In the genomic region with DNA sequence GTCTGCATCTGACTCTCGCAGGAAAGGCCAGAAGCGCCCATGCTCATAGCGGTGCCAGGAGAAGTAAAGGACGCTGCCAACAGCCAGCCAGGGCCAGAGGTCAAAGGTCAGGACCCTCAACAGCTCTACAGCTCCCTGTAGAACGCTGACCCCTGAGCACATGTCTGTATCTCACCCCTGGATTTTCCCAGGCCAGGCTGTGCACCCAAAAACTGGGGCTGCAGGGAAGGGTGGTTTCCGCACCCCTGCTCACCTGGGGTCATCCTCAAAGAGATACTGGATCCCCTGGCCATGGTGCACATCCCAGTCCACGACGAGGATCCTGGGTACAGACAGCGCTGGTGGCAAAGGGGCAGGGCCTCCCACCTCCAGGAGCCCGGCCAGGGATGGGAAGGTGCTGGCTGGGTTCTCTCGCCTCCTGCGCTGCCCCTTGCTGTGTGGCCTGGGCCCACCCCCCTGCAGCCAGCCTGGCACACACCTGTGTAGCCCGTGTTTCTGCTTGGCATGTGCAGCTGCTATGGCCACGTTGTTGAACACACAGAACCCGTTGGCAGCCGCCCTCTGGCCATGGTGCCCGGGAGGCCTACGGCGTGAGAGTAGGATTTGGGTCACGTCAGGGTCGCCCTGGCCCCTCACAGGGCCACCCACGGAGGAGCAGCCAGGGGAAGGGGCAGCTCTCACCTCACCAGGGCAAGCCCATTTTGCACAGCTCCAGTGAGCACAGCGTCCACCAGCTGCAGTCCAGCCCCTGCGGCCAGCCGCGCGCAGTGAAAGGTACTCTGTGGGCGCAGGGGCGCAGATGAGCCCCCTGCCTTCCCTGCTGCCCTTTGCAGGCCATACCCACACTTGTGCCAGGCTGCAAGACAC, we compare ENCODE assay signal across 1 cellular context.
TF ChIP-seq lines count a peak whose summit lies in the region.

No MANE protein-coding gene starts in this region.

TF ChIP-seq in H1, 55 proteins besides CTCF, POLR2A, EP300 and RAD21:
- TF ChIP-seq BRCA1 (IDR thresholded peaks at IDR 0.05; ENCODE audit: low read depth, low read length): no peak
- no peak for TF ChIP-seq BACH1 (IDR thresholded peaks at IDR 0.05; ENCODE audit: low read length)
- no peak for TF ChIP-seq SP4 (IDR thresholded peaks at IDR 0.05; ENCODE audit: low read length)
- no peak for TF ChIP-seq GABPA (IDR thresholded peaks at IDR 0.05; ENCODE audit: borderline replicate concordance, insufficient read depth, low read length)
- TF ChIP-seq YY1 (IDR thresholded peaks at IDR 0.05; ENCODE audit: low read depth, low read length): no peak
